In the genomic region with DNA sequence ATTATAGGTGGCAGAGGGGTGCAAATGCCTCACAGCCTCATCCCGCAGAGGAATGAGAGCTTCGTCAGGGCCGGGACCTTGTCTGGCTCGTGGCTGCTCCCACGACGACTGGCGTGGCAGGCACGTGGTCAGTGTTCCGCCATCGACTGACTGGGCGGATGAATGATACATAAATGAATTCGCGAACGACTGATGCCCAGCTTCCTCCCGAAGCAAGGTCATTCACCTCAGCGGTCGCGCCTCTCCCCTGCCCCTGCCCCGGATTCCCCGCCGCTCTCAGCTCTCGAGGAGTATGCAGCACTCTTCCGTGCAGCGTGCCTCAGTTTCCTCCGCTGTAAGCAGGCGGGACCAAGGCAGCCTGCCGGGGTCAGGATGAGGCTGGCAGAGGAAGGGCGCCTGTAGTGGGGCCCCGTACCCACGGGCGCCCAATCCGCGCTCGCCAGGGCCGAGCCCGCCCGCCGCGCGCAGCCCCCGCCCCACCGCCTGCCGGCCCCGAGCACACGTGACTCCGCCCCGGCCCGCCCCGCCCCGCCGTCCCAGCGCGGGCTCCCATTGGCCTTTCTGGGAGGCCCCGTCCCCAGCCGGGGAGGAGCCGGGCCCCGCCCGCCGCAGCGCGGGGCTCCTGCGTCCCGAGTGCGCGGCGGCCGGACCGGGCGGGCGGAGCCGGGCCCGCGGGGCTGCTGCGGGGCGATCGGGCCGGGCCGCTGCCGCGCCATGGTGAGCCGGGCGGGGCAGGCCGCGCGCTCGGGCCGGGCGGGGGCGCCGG, we compare ENCODE assay signal across 8 cellular contexts. TPM values are rescaled to one million over a fixed set of nuclear protein-coding genes. Genes with fewer than 3 reads are reported as not detected.
A peak's percentile ranks its signal among the peaks of the same experiment; 100 is the strongest.
DNase-seq lines count a peak whose midpoint lies in the region; ATAC-seq and TF ChIP-seq lines count a peak whose summit lies in the region.

A gene (plus strand): TSS at position 632 of the 766 bp plus-strand sequence. CDS start 7,605 bp downstream, outside the sequence.

- H3K27me3 Mint-ChIP-seq in activated T-helper 2 cell treated with anti-CD3 and anti-CD28 coated beads, Interferon-gamma antibody, Interleukin-2, Interleukin-4, amounts not matched to agents 10 μg/mL and 5 μg/mL and 100 μg/mL, durations not matched to agents 14 hours and 24 hours and 36 hours (ENCODE audit: low read depth), result peaks cover 2% of the 10 kb centered on the region
- H3K27me3 Mint-ChIP-seq in natural killer cell treated with Interleukin-12 subunit alpha and Interleukin-12 subunit beta and Interleukin-15 and Interleukin-18, amount 100 ng/mL, for 72 hours, result peaks cover 0 to 2% of the 10 kb centered on the region in 2 donors

- intact Hi-C loops in activated T-helper 2 cell treated with anti-CD3 and anti-CD28 coated beads, Interferon-gamma antibody, Interleukin-2, Interleukin-4, amounts not matched to agents 10 μg/mL and 5 μg/mL and 100 μg/mL, durations not matched to agents 14 hours and 24 hours and 36 hours (cut with micrococcal nuclease), result loop anchor here (1.0 to 5.0 kb wide), 3 partner anchors 59 to 183 kb away; a partner anchor contains a TSS

- POLR2A ChIA-PET in RWPE1 (lab: Yijun Ruan, JAX; ENCODE audit: low non-redundant PET), result no interaction called here

- H3K4me1 Mint-ChIP-seq in activated T-helper 2 cell treated with anti-CD3 and anti-CD28 coated beads, Interferon-gamma antibody, Interleukin-2, Interleukin-4, amounts not matched to agents 10 μg/mL and 5 μg/mL and 100 μg/mL, durations not matched to agents 14 hours and 24 hours and 36 hours (ENCODE audit: low read depth), result peaks cover 58% of the 10 kb centered on the region
- peaks cover 24 to 29% of the 10 kb centered on the region in 2 donors for H3K4me1 Mint-ChIP-seq in natural killer cell treated with Interleukin-12 subunit alpha and Interleukin-12 subunit beta and Interleukin-15 and Interleukin-18, amount 100 ng/mL, for 72 hours (ENCODE audit: low read depth in 2 of 2)

- peak; percentile 94 to 98 for ATAC-seq in natural killer cell treated with Interleukin-12 subunit alpha and Interleukin-12 subunit beta and Interleukin-15 and Interleukin-18, amount 100 ng/mL, for 72 hours

- CTCF ChIA-PET in RWPE1 (lab: Yijun Ruan, JAX), result interaction anchor here (0.7 kb wide), 2 partner anchors 260 to 555 kb away, joined by 3 read pairs; no protein-coding TSS in a partner anchor

- H3K27ac ChIP-seq in RWPE1, result peak within 1 kb of the TSS; percentile 82

- no peak for TF ChIP-seq CTCF in GM20000 (IDR thresholded peaks at IDR 0.05; ENCODE audit: extremely low read depth, missing control alignments)
- TF ChIP-seq CTCF in RWPE1 (conservative IDR thresholded peaks at IDR 0.05; ENCODE audit: low read depth), result no peak
- no peak for TF ChIP-seq CTCF in fibroblast of pulmonary artery (IDR thresholded peaks at IDR 0.05; ENCODE audit: low read length, missing control alignments)

- peak within 1 kb of the TSS; percentile 72 for H3K4me3 Mint-ChIP-seq in activated T-helper 2 cell treated with anti-CD3 and anti-CD28 coated beads, Interferon-gamma antibody, Interleukin-2, Interleukin-4, amounts not matched to agents 10 μg/mL and 5 μg/mL and 100 μg/mL, durations not matched to agents 14 hours and 24 hours and 36 hours (ENCODE audit: low read depth)
- peak within 1 kb of the TSS; percentile 66 for H3K4me3 Mint-ChIP-seq in natural killer cell treated with Interleukin-12 subunit alpha and Interleukin-12 subunit beta and Interleukin-15 and Interleukin-18, amount 100 ng/mL, for 72 hours

- DNase-seq in CMK (ENCODE audit: low read depth), result peak; percentile 54
- peak; percentile 99 for DNase-seq in GM20000 (ENCODE audit: low spot score)
- peak; percentile 97 for DNase-seq in HuH-7 (ENCODE audit: low spot score)
- DNase-seq in RWPE1 (ENCODE audit: low spot score), result peak; percentile 96
- DNase-seq in activated T-helper 2 cell treated with anti-CD3 and anti-CD28 coated beads, Interferon-gamma antibody, Interleukin-2, Interleukin-4, amounts not matched to agents 10 μg/mL and 5 μg/mL and 100 μg/mL, durations not matched to agents 14 hours and 24 hours and 36 hours (ENCODE audit: low spot score), result peak; percentile 82
- DNase-seq in fibroblast of pulmonary artery (ENCODE audit: low read depth), result peak; percentile 77
- DNase-seq in natural killer cell treated with Interleukin-12 subunit alpha and Interleukin-12 subunit beta and Interleukin-15 and Interleukin-18, amount 100 ng/mL, for 72 hours (ENCODE audit: low spot score), result peak; percentile 86
- DNase-seq in stimulated activated naive CD4-positive, alpha-beta T cell (lab: John Stamatoyannopoulos, UW), result peak; percentile 72 to 86 (median 76)

- H3K4me3 ChIP-seq in fibroblast of pulmonary artery (replicated peaks; ENCODE audit: low read depth, low read length), result peak within 1 kb of the TSS; percentile 72

- no peaks in the 10 kb centered on the region for H3K36me3 Mint-ChIP-seq in activated T-helper 2 cell treated with anti-CD3 and anti-CD28 coated beads, Interferon-gamma antibody, Interleukin-2, Interleukin-4, amounts not matched to agents 10 μg/mL and 5 μg/mL and 100 μg/mL, durations not matched to agents 14 hours and 24 hours and 36 hours (ENCODE audit: low read depth)
- H3K36me3 Mint-ChIP-seq in natural killer cell treated with Interleukin-12 subunit alpha and Interleukin-12 subunit beta and Interleukin-15 and Interleukin-18, amount 100 ng/mL, for 72 hours, result no peaks in the 10 kb centered on the region

- H3K27ac Mint-ChIP-seq in activated T-helper 2 cell treated with anti-CD3 and anti-CD28 coated beads, Interferon-gamma antibody, Interleukin-2, Interleukin-4, amounts not matched to agents 10 μg/mL and 5 μg/mL and 100 μg/mL, durations not matched to agents 14 hours and 24 hours and 36 hours, result no peak within 1 kb of the TSS
- no peak within 1 kb of the TSS for H3K27ac Mint-ChIP-seq in natural killer cell treated with Interleukin-12 subunit alpha and Interleukin-12 subunit beta and Interleukin-15 and Interleukin-18, amount 100 ng/mL, for 72 hours

- no peaks in the 10 kb centered on the region for H3K9me3 Mint-ChIP-seq in activated T-helper 2 cell treated with anti-CD3 and anti-CD28 coated beads, Interferon-gamma antibody, Interleukin-2, Interleukin-4, amounts not matched to agents 10 μg/mL and 5 μg/mL and 100 μg/mL, durations not matched to agents 14 hours and 24 hours and 36 hours
- H3K9me3 Mint-ChIP-seq in natural killer cell treated with Interleukin-12 subunit alpha and Interleukin-12 subunit beta and Interleukin-15 and Interleukin-18, amount 100 ng/mL, for 72 hours, result no peaks in the 10 kb centered on the region

RNA-seq across cellular contexts. Expression of the gene that starts here (rescaled TPM):
- 8.6 and 9.5 TPM in 2 replicates for total RNA-seq in activated T-helper 2 cell treated with anti-CD3 and anti-CD28 coated beads, Interferon-gamma antibody, Interleukin-2, Interleukin-4, amounts not matched to agents 10 μg/mL and 5 μg/mL and 100 μg/mL, durations not matched to agents 14 hours and 24 hours and 36 hours
- total RNA-seq in natural killer cell treated with Interleukin-12 subunit alpha and Interleukin-12 subunit beta and Interleukin-15 and Interleukin-18, amount 100 ng/mL, for 72 hours, result 1 to 10 TPM in 1 of 2 donors, under 1 TPM in 1; 0.43 to 1.1 TPM

Comparison
In these comparisons a context has a peak if more than half of its experiments do, and no peak if none do; other contexts are left out.
1. Peak in every context shown above with its lines: DNase-seq, ATAC-seq, H3K4me3 ChIP-seq and H3K27ac ChIP-seq.